ENCODE assay signal across 1 cellular context in genomic region chr7:139133335-139134139, GRCh38.
TF ChIP-seq lines count a peak whose summit lies in the region.

No MANE protein-coding gene starts in this region.

TF ChIP-seq in K562, 482 proteins besides CTCF, POLR2A, EP300 and RAD21 (continued from another document and continues in another):
- TF ChIP-seq PRDM10 (IDR thresholded peaks at IDR 0.05; ENCODE audit: partially characterized antibody) (peak; percentile 32), MCM2 (IDR thresholded peaks at IDR 0.05; ENCODE audit: low read depth) (no peak), TAF7 (tag; IDR thresholded peaks at IDR 0.05) (peak; percentile 88), ID3 (CRISPR knock-in tag; IDR thresholded peaks at IDR 0.05) (no peak), ID3 (tag; IDR thresholded peaks at IDR 0.05) (peak; percentile 96), ZBTB5 (IDR thresholded peaks at IDR 0.05) (no peak), TCF7L2 (IDR thresholded peaks at IDR 0.05; ENCODE audit: low read depth, low read length) (no peak), POLR3A (IDR thresholded peaks at IDR 0.05; ENCODE audit: borderline replicate concordance, extremely low read depth, insufficient read depth, insufficient read length) (no peak), ZBTB2 (IDR thresholded peaks at IDR 0.05) (peak; percentile 66; the same call in 1 of the 2 replicates), CGGBP1 (CRISPR knock-in tag; IDR thresholded peaks at IDR 0.05) (peak; percentile 78; the same call in 1 of the 2 replicates), SLC30A9 (CRISPR knock-in tag; IDR thresholded peaks at IDR 0.05) (no peak), NCOA2 (IDR thresholded peaks at IDR 0.05; ENCODE audit: partially characterized antibody in 2 of 2) (no peak), BRD4 (IDR thresholded peaks at IDR 0.05) (no peak; the same call in 1 of the 2 replicates), SIRT6 (IDR thresholded peaks at IDR 0.05; ENCODE audit: low read depth, low read length) (no peak), CTCFL (IDR thresholded peaks at IDR 0.05; ENCODE audit: borderline replicate concordance, insufficient read depth, low read depth, low read length, poor library complexity, severe bottlenecking) (no peak), ZNF766 (CRISPR knock-in tag; conservative IDR thresholded peaks at IDR 0.05) (no peak), GTF3C2 (IDR thresholded peaks at IDR 0.05; ENCODE audit: borderline replicate concordance, extremely low read depth, insufficient read length) (no peak), NONO (IDR thresholded peaks at IDR 0.05; ENCODE audit: low read depth in 2 of 2, low read length in 1 of 2) (peak in 1 of 2 experiments; percentile 69; a peak in 1 of 4 replicates), ZNF592 (IDR thresholded peaks at IDR 0.05) (peak; percentile 78; the same call in 1 of the 2 replicates), HDAC8 (tag; IDR thresholded peaks at IDR 0.05) (peak; percentile 75; the same call in 1 of the 2 replicates), ZNF146 (CRISPR knock-in tag; IDR thresholded peaks at IDR 0.05; ENCODE audit: unreplicated experiment) (no peak), MYBL2 (IDR thresholded peaks at IDR 0.05; ENCODE audit: low read depth) (no peak), MYBL2 (CRISPR knock-in tag; IDR thresholded peaks at IDR 0.05; ENCODE audit: borderline replicate concordance) (no peak), ZNF644 (tag; IDR thresholded peaks at IDR 0.05; ENCODE audit: low read depth) (no peak), BRF2 (IDR thresholded peaks at IDR 0.05; ENCODE audit: borderline replicate concordance, insufficient read depth, insufficient read length) (no peak), ZNF165 (CRISPR knock-in tag; IDR thresholded peaks at IDR 0.05; ENCODE audit: borderline replicate concordance) (peak; percentile 4; the same call in 1 of the 2 replicates), TAF15 (IDR thresholded peaks at IDR 0.05; ENCODE audit: low read depth, low read length) (no peak), GATA2 (CRISPR knock-in tag; IDR thresholded peaks at IDR 0.05) (no peak), E2F1 (CRISPR knock-in tag; IDR thresholded peaks at IDR 0.05) (peak; percentile 88), ARID3A (IDR thresholded peaks at IDR 0.05; ENCODE audit: borderline replicate concordance, low read depth, low read length) (peak; percentile 37; the same call in 1 of the 2 replicates), OTX1 (CRISPR knock-in tag; IDR thresholded peaks at IDR 0.05) (peak; percentile 42; the same call in 1 of the 2 replicates)
